16 cellular contexts compared by ENCODE assay signal in genomic region chr7:105641236-105641810, GRCh38.
DNase-seq lines count a peak whose midpoint lies in the region; ATAC-seq and TF ChIP-seq lines count a peak whose summit lies in the region.
"Had no signal": no experiment of that assay in that cellular context is flagged by ENCODE, and none has a peak within 500 bp of the region (broad histone marks: within the 10 kb centered on the region; RNA-seq: fewer than 3 reads in every experiment).

No MANE protein-coding gene starts in this region.

- H3K36me3 Mint-ChIP-seq in stimulated activated naive B cell treated with anti-CD40 and anti-IgM and Interleukin-4, amounts not matched to agents 10 μg/mL and 1 μg/mL and 100 μg/mL, for 72 hours: peaks cover 28 to 68% of the 10 kb centered on the region in 2 donors

- H3K4me2 ChIP-seq in OCI-LY7 (ENCODE audit: low read length): no peak overlapping the region
- H3K4me2 ChIP-seq: SK-N-SH had no signal

- TF ChIP-seq POLR2A in sigmoid colon (IDR thresholded peaks at IDR 0.05): no peak

- peaks cover 28% of the 10 kb centered on the region for H3K36me3 ChIP-seq in HUES48 (ENCODE audit: control insufficient read depth, insufficient read depth, low read length)
- H3K36me3 ChIP-seq in OCI-LY7 (ENCODE audit: insufficient read depth, low read length): no peaks in the 10 kb centered on the region
- peaks cover 32% of the 10 kb centered on the region for H3K36me3 ChIP-seq in iPS-20b (ENCODE audit: insufficient read depth, low read depth, low read length)
- H3K36me3 ChIP-seq in sigmoid colon: peaks cover 5 to 52% (median 18%) of the 10 kb centered on the region in 4 donors

- no peak overlapping the region for H3K9ac ChIP-seq in HUES48 (ENCODE audit: low read depth, low read length)
- H3K9ac ChIP-seq in iPS-20b (ENCODE audit: low read depth, low read length): no peak overlapping the region
- H3K9ac ChIP-seq: SK-N-SH had no signal

- H3K27me3 Mint-ChIP-seq in stimulated activated naive B cell treated with anti-CD40 and anti-IgM and Interleukin-4, amounts not matched to agents 10 μg/mL and 1 μg/mL and 100 μg/mL, for 72 hours: no peaks in the 10 kb centered on the region
- H3K27me3 Mint-ChIP-seq: CD8-positive, alpha-beta memory T cell had no signal

- H3K27ac ChIP-seq in HUES48 (ENCODE audit: low read depth, low read length): peak overlapping the region; percentile 35
- H3K27ac ChIP-seq in OCI-LY7 (ENCODE audit: low read depth, low read length, poor library complexity, severe bottlenecking): no peak overlapping the region
- peak overlapping the region; percentile 34 for H3K27ac ChIP-seq in iPS-20b (ENCODE audit: low read length)
- no peak overlapping the region for H3K27ac ChIP-seq in sigmoid colon
- H3K27ac ChIP-seq: Peyer's patch had no signal

- no peak for TF ChIP-seq EP300 in sigmoid colon (IDR thresholded peaks at IDR 0.05)

- CTCF ChIA-PET in OCI-LY7 (lab: Charles Lee; ENCODE audit: unreplicated experiment): no interaction called here

- BruUV-seq in OCI-LY7 (replicated peaks; lab: Mats Ljungman, UMichigan): no TSS peak

- 89 to 94% methylated on average over 15 of the region's 15 CpGs for WGBS in sigmoid colon, 2 donors

- H3K27me3 ChIP-seq in HUES48 (ENCODE audit: control insufficient read depth, insufficient read depth, low read length) (no peaks in the 10 kb centered on the region), iPS-20b (ENCODE audit: insufficient read depth, low read length) (no peaks in the 10 kb centered on the region), sigmoid colon (no peaks in the 10 kb centered on the region)
- H3K27me3 ChIP-seq: Peyer's patch had no signal

- H3K4me1 ChIP-seq in HUES48 (ENCODE audit: control insufficient read depth, insufficient read depth, low read length): peaks cover 69% of the 10 kb centered on the region
- H3K4me1 ChIP-seq in OCI-LY7 (ENCODE audit: insufficient read depth, low read length, poor library complexity, severe bottlenecking): no peaks in the 10 kb centered on the region
- H3K4me1 ChIP-seq in iPS-20b (ENCODE audit: insufficient read depth, low read length): peaks cover 49% of the 10 kb centered on the region
- H3K4me1 ChIP-seq in sigmoid colon: peaks cover 0 to 9% (median 4%) of the 10 kb centered on the region in 4 donors
- H3K4me1 ChIP-seq: Peyer's patch had no signal

- H3K27ac Mint-ChIP-seq in stimulated activated naive B cell treated with anti-CD40 and anti-IgM and Interleukin-4, amounts not matched to agents 10 μg/mL and 1 μg/mL and 100 μg/mL, for 72 hours: no peak overlapping the region

- no peaks in the 10 kb centered on the region for H3K9me2 ChIP-seq in OCI-LY7 (ENCODE audit: insufficient read depth, low read length)
- H3K9me2 ChIP-seq: SK-N-SH had no signal

- H3K4me1 Mint-ChIP-seq in stimulated activated naive B cell treated with anti-CD40 and anti-IgM and Interleukin-4, amounts not matched to agents 10 μg/mL and 1 μg/mL and 100 μg/mL, for 72 hours: no peaks in the 10 kb centered on the region
- H3K4me1 Mint-ChIP-seq: CD8-positive, alpha-beta memory T cell had no signal

- no peak for TF ChIP-seq CTCF in OCI-LY7 (conservative IDR thresholded peaks at IDR 0.05; ENCODE audit: low read length)
- no peak for TF ChIP-seq CTCF in sigmoid colon (IDR thresholded peaks at IDR 0.05)
- TF ChIP-seq CTCF in omental fat pad (IDR thresholded peaks at IDR 0.05): no peak

- POLR2A ChIA-PET in OCI-LY7 (lab: Charles Lee): interaction anchor here (0.6 to 0.7 kb wide), 2 partner anchors 37 to 98 kb away, joined by 4 to 5 read pairs; no protein-coding TSS in a partner anchor

- no peak overlapping the region for H3K4me3 Mint-ChIP-seq in stimulated activated naive B cell treated with anti-CD40 and anti-IgM and Interleukin-4, amounts not matched to agents 10 μg/mL and 1 μg/mL and 100 μg/mL, for 72 hours

- H3K9me3 Mint-ChIP-seq in stimulated activated naive B cell treated with anti-CD40 and anti-IgM and Interleukin-4, amounts not matched to agents 10 μg/mL and 1 μg/mL and 100 μg/mL, for 72 hours: no peaks in the 10 kb centered on the region
- H3K9me3 Mint-ChIP-seq: CD8-positive, alpha-beta memory T cell had no signal

- intact Hi-C loops in OCI-LY7 (cut with micrococcal nuclease; ENCODE audit: unreplicated experiment): no loop called here
- intact Hi-C loops in sigmoid colon (cut with DNase I): no loop called here

- H3K79me2 ChIP-seq in OCI-LY7 (ENCODE audit: insufficient read depth, low read depth, low read length): no peaks in the 10 kb centered on the region

- ATAC-seq in stimulated activated naive B cell treated with anti-CD40 and anti-IgM and Interleukin-4, amounts not matched to agents 10 μg/mL and 1 μg/mL and 100 μg/mL, for 72 hours (replicated peaks): no peak
- ATAC-seq in GM21717 (IDR thresholded peaks at IDR 0.05; ENCODE audit: unreplicated experiment) (no peak), omental fat pad (ENCODE audit: low FRiP score) (no peak)

- DNase-seq in OCI-LY7 (ENCODE audit: low spot score): no peak
- DNase-seq in sigmoid colon: peak; percentile 46
- no peak for DNase-seq in stimulated activated naive B cell treated with anti-CD40 and anti-IgM and Interleukin-4, amounts not matched to agents 10 μg/mL and 1 μg/mL and 100 μg/mL, for 72 hours
- no peak for DNase-seq in omental fat pad (ENCODE audit: low spot score)
- DNase-seq: CD8-positive, alpha-beta memory T cell; EL; NCI-H1436 treated with DMSO at 0.1 percent for 48 hours; NCI-H2081 treated with DMSO at 0.1 percent for 48 hours; NCI-H226; NCI-H526 treated with DMSO at 0.1 percent for 48 hours; Peyer's patch; Right ventricle myocardium superior; SK-N-SH had no signal

- no peaks in the 10 kb centered on the region for H4K20me1 ChIP-seq in OCI-LY7 (ENCODE audit: insufficient read depth, low read length)

- H3K4me3 ChIP-seq in HUES48 (ENCODE audit: low read depth, low read length) (no peak overlapping the region), OCI-LY7 (ENCODE audit: low read depth, low read length, poor library complexity, severe bottlenecking) (no peak overlapping the region), iPS-20b (ENCODE audit: low read length) (no peak overlapping the region), sigmoid colon (no peak overlapping the region)
- H3K4me3 ChIP-seq: Peyer's patch had no signal

- H2AFZ ChIP-seq in OCI-LY7 (ENCODE audit: low read length): 0 out of 2 replicates have a peak overlapping the region, but pooled peaks have one; percentile 36

- H3K9me3 ChIP-seq in HUES48 (ENCODE audit: control insufficient read depth, insufficient read depth, low read length) (no peaks in the 10 kb centered on the region), OCI-LY7 (ENCODE audit: low read length) (no peaks in the 10 kb centered on the region), iPS-20b (ENCODE audit: insufficient read depth, low read depth, low read length) (no peaks in the 10 kb centered on the region), sigmoid colon (no peaks in the 10 kb centered on the region)
- H3K9me3 ChIP-seq: Peyer's patch, SK-N-SH had no signal

Comparison
In these comparisons a context has a peak if more than half of its experiments do, and no peak if none do; other contexts are left out.
1. H3K27ac ChIP-seq: peak in HUES48 (single experiment) and iPS-20b (single experiment); none in OCI-LY7 (single experiment) and sigmoid colon (0 of 4).